ENCODE assay signal across 31 cellular contexts in genomic region chr12:5068126-5068525, GRCh38. TPM values are rescaled to one million over a fixed set of nuclear protein-coding genes. Genes with fewer than 3 reads are reported as not detected.
"Had no signal": no experiment of that assay in that cellular context is flagged by ENCODE, and none has a peak within 500 bp of the region (broad histone marks: within the 10 kb centered on the region; RNA-seq: fewer than 3 reads in every experiment).

No MANE protein-coding gene starts in this region.

- H3K27ac Mint-ChIP-seq: activated B cell treated with CpG ODN at 0.5 μM for 24 hours; activated CD8-positive, alpha-beta T cell treated with anti-CD3 and anti-CD28 coated beads for 36 hours; activated naive CD4-positive, alpha-beta T cell treated with anti-CD3 and anti-CD28 coated beads for 36 hours; activated naive CD4-positive, alpha-beta T cell treated with anti-CD3 and anti-CD28 coated beads, Interleukin-2, amount 50 U/mL, for 72 hours; activated naive CD8-positive, alpha-beta T cell treated with anti-CD3 and anti-CD28 coated beads, Interleukin-2, amount 10 ng/mL, durations not matched to agents 7 days and 5 days; activated T-helper 17 cell treated with anti-CD3 and anti-CD28 coated beads, Interleukin-2, amount 50 U/mL, for 72 hours; T-helper 17 cell; T-helper 2 cell treated with Interferon-gamma antibody and Interleukin-4, amounts not matched to agents 5 μg/mL and 100 μg/mL, for 36 hours had no signal

- H3K36me3 Mint-ChIP-seq: activated naive CD4-positive, alpha-beta T cell treated with anti-CD3 and anti-CD28 coated beads, Interleukin-2, amount 50 U/mL, for 72 hours; activated naive CD8-positive, alpha-beta T cell treated with anti-CD3 and anti-CD28 coated beads, Interleukin-2, amount 10 ng/mL, durations not matched to agents 7 days and 5 days; brain had no signal

- DNase-seq: activated B cell treated with CpG ODN at 0.5 μM for 24 hours; activated CD4-positive, alpha-beta T cell treated with anti-CD3 and anti-CD28 coated beads for 48 hours; activated CD4-positive, alpha-beta T cell treated with anti-CD3 and anti-CD28 coated beads, Interleukin-2, amount 50 U/mL, for 1 hour; activated CD4-positive, alpha-beta T cell treated with anti-CD3 and anti-CD28 coated beads, Interleukin-2, amount 50 U/mL, for 48 hours; activated CD8-positive, alpha-beta memory T cell treated with anti-CD3 and anti-CD28 coated beads for 24 hours; activated CD8-positive, alpha-beta T cell treated with anti-CD3 and anti-CD28 coated beads for 36 hours; activated effector memory CD4-positive, alpha-beta T cell treated with Interleukin-2 at 50 U/mL for 16 hours; activated naive CD4-positive, alpha-beta T cell treated with anti-CD3 and anti-CD28 coated beads for 36 hours; activated naive CD8-positive, alpha-beta T cell treated with anti-CD3 and anti-CD28 coated beads, Interleukin-2, amount 10 ng/mL, durations not matched to agents 7 days and 5 days; activated T-cell treated with anti-CD3 and anti-CD28 coated beads, Interleukin-2, amount 50 U/mL, for 4 hours; central memory CD4-positive, alpha-beta T cell; cerebellar nuclear complex; colonic mucosa; effector CD8-positive, alpha-beta T cell; esophagus squamous epithelium; foreskin melanocyte; T-helper 1 cell; T-helper 17 cell; T1000; WERI-Rb-1 had no signal

- H3K27me3 Mint-ChIP-seq: activated B cell treated with CpG ODN at 0.5 μM for 24 hours, brain had no signal

- ATAC-seq: activated CD4-positive, CD25-positive, alpha-beta regulatory T cell treated with anti-CD3 and anti-CD28 coated beads, Interleukin-2, amount 50 U/mL, for 24 hours; activated CD8-positive, alpha-beta T cell treated with anti-CD3 and anti-CD28 coated beads for 36 hours; activated naive CD4-positive, alpha-beta T cell treated with anti-CD3 and anti-CD28 coated beads, Interleukin-2, amount 50 U/mL, for 72 hours; activated T-cell treated with anti-CD3 and anti-CD28 coated beads, Interleukin-2, amount 50 U/mL, for 4 hours; activated T-helper 17 cell treated with anti-CD3 and anti-CD28 coated beads, Interleukin-2, amount 50 U/mL, for 72 hours; gastroesophageal sphincter; T-helper 17 cell had no signal

- H3K4me3 Mint-ChIP-seq: activated B cell treated with CpG ODN at 0.5 μM for 24 hours; activated CD8-positive, alpha-beta T cell treated with anti-CD3 and anti-CD28 coated beads for 36 hours; activated naive CD4-positive, alpha-beta T cell treated with anti-CD3 and anti-CD28 coated beads for 36 hours; activated naive CD8-positive, alpha-beta T cell treated with anti-CD3 and anti-CD28 coated beads, Interleukin-2, amount 10 ng/mL, durations not matched to agents 7 days and 5 days; activated T-cell treated with anti-CD3 and anti-CD28 coated beads, Interleukin-2, amount 50 U/mL, for 4 hours; activated T-helper 17 cell treated with anti-CD3 and anti-CD28 coated beads, Interleukin-2, amount 50 U/mL, for 72 hours; brain; T-helper 17 cell; T-helper 2 cell treated with Interferon-gamma antibody and Interleukin-4, amounts not matched to agents 5 μg/mL and 100 μg/mL, for 36 hours had no signal

- H3K9me3 Mint-ChIP-seq: activated B cell treated with CpG ODN at 0.5 μM for 24 hours; activated CD8-positive, alpha-beta T cell treated with anti-CD3 and anti-CD28 coated beads for 36 hours; activated naive CD4-positive, alpha-beta T cell treated with anti-CD3 and anti-CD28 coated beads for 36 hours; activated naive CD4-positive, alpha-beta T cell treated with anti-CD3 and anti-CD28 coated beads, Interleukin-2, amount 50 U/mL, for 72 hours; activated naive CD8-positive, alpha-beta T cell treated with anti-CD3 and anti-CD28 coated beads, Interleukin-2, amount 10 ng/mL, durations not matched to agents 7 days and 5 days; activated T-cell treated with anti-CD3 and anti-CD28 coated beads, Interleukin-2, amount 50 U/mL, for 4 hours; activated T-helper 17 cell treated with anti-CD3 and anti-CD28 coated beads, Interleukin-2, amount 50 U/mL, for 72 hours; brain; T-helper 2 cell treated with Interferon-gamma antibody and Interleukin-4, amounts not matched to agents 5 μg/mL and 100 μg/mL, for 36 hours had no signal

- H3K4me1 Mint-ChIP-seq: activated B cell treated with CpG ODN at 0.5 μM for 24 hours; activated naive CD8-positive, alpha-beta T cell treated with anti-CD3 and anti-CD28 coated beads, Interleukin-2, amount 10 ng/mL, durations not matched to agents 7 days and 5 days; activated T-helper 17 cell treated with anti-CD3 and anti-CD28 coated beads, Interleukin-2, amount 50 U/mL, for 72 hours; T-helper 17 cell had no signal

RNA-seq across cellular contexts. Expression of gene KCNA5, which starts 24.4 kb away (rescaled TPM):
- total RNA-seq: activated CD8-positive, alpha-beta T cell treated with anti-CD3 and anti-CD28 coated beads for 36 hours; activated naive CD4-positive, alpha-beta T cell treated with anti-CD3 and anti-CD28 coated beads for 36 hours; activated naive CD4-positive, alpha-beta T cell treated with anti-CD3 and anti-CD28 coated beads, Interleukin-2, amount 50 U/mL, for 72 hours; activated naive CD8-positive, alpha-beta T cell treated with anti-CD3 and anti-CD28 coated beads, Interleukin-2, amount 10 ng/mL, durations not matched to agents 7 days and 5 days; activated T-cell treated with anti-CD3 and anti-CD28 coated beads, Interleukin-2, amount 50 U/mL, for 4 hours; activated T-helper 17 cell treated with anti-CD3 and anti-CD28 coated beads, Interleukin-2, amount 50 U/mL, for 72 hours; dermis microvascular lymphatic vessel endothelial cell; endothelial cell of umbilical vein; fibroblast of lung; fibroblast of villous mesenchyme; glomerular endothelial cell; T-helper 17 cell had no signal
